ENCODE assay signal across 15 cellular contexts in the genomic region with DNA sequence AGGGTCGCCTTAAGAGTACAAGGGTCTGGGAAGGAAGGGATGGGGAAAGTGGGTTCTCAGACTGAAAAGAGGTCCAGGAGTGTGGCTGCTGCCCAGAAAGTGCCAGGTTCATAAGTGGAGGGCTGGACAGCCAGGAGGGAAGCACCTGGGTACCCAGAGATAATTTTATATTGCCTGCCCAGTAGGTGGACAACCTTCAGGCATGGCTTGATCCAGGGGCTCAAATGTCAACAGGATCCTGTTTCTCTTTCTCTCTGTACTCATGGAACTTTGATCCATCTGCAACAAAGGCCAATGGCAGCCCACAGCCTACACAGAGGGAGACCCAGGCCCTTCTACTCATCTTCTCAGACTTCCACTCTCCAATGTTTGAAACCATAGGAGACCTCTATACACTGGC.
"Had no signal": no experiment of that assay in that cellular context is flagged by ENCODE, and none has a peak within 500 bp of the region (broad histone marks: within the 10 kb centered on the region; RNA-seq: fewer than 3 reads in every experiment).

No MANE protein-coding gene starts in this region.

- H3K27ac Mint-ChIP-seq: activated B cell treated with CpG ODN at 0.5 μM for 24 hours; activated CD4-positive, alpha-beta T cell treated with anti-CD3 and anti-CD28 coated beads, Interleukin-2, amount 10 ng/mL, durations not matched to agents 7 days and 5 days; natural killer cell; stimulated activated naive B cell treated with anti-CD40 and anti-IgM and Interleukin-4, amounts not matched to agents 10 μg/mL and 1 μg/mL and 100 μg/mL, for 72 hours; T-helper 17 cell had no signal

- H3K4me3 ChIP-seq: esophagus squamous epithelium, upper lobe of left lung had no signal

- DNase-seq: activated B cell treated with CpG ODN at 0.5 μM for 24 hours; activated CD4-positive, alpha-beta T cell treated with anti-CD3 and anti-CD28 coated beads, Interleukin-2, amount 10 ng/mL, durations not matched to agents 7 days and 5 days; activated gamma-delta T cell; central memory CD4-positive, alpha-beta T cell; cortex of kidney; effector CD8-positive, alpha-beta T cell; esophagus squamous epithelium; mesendoderm; natural killer cell; SHP77 treated with DMSO at 0.1 percent for 48 hours; stimulated activated CD4-positive, alpha-beta T cell treated with anti-CD3 and anti-CD28 coated beads, Interleukin-2, amount 100 ng/mL, for 48 hours; stimulated activated naive B cell treated with anti-CD40 and anti-IgM and Interleukin-4, amounts not matched to agents 10 μg/mL and 1 μg/mL and 100 μg/mL, for 72 hours; T-helper 17 cell; upper lobe of left lung had no signal

- H3K4me3 Mint-ChIP-seq: activated B cell treated with CpG ODN at 0.5 μM for 24 hours; activated CD4-positive, alpha-beta T cell treated with anti-CD3 and anti-CD28 coated beads, Interleukin-2, amount 10 ng/mL, durations not matched to agents 7 days and 5 days; natural killer cell; stimulated activated naive B cell treated with anti-CD40 and anti-IgM and Interleukin-4, amounts not matched to agents 10 μg/mL and 1 μg/mL and 100 μg/mL, for 72 hours; T-helper 17 cell had no signal

- H3K4me1 Mint-ChIP-seq: activated B cell treated with CpG ODN at 0.5 μM for 24 hours had no signal

- H3K27ac ChIP-seq: esophagus squamous epithelium, neutrophil, upper lobe of left lung had no signal

- H3K27me3 Mint-ChIP-seq: activated B cell treated with CpG ODN at 0.5 μM for 24 hours; activated CD4-positive, alpha-beta T cell treated with anti-CD3 and anti-CD28 coated beads, Interleukin-2, amount 10 ng/mL, durations not matched to agents 7 days and 5 days had no signal

- ATAC-seq: natural killer cell; stimulated activated naive B cell treated with anti-CD40 and anti-IgM and Interleukin-4, amounts not matched to agents 10 μg/mL and 1 μg/mL and 100 μg/mL, for 72 hours; T-helper 17 cell had no signal

- H3K27me3 ChIP-seq: esophagus squamous epithelium, neutrophil, upper lobe of left lung had no signal

- H3K9me3 Mint-ChIP-seq: natural killer cell had no signal

- H3K9me3 ChIP-seq: esophagus squamous epithelium, neutrophil, upper lobe of left lung had no signal
